In the genomic region with DNA sequence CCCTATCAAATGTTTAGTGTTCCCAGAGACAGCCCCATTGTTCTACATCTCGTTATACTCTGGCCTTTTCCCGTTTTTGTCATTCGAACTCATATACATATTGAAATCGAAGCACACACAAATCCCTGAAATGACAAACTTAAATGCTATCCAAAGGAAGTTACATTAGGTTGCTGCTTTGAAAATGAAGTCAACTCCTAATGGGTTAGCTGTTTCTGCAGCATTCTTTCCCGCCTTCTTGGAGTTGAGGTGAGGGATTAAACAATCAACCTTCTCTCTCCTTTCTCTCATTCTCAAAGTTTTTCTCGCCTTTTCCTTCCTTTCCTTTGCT, we compare ENCODE assay signal across 8 cellular contexts. TPM values are rescaled to one million over a fixed set of nuclear protein-coding genes. Genes with fewer than 3 reads are reported as not detected.
DNase-seq lines count a peak whose midpoint lies in the region; ATAC-seq, FAIRE-seq and TF ChIP-seq lines count a peak whose summit lies in the region.

No MANE protein-coding gene starts in this region.

- H3K4me1 ChIP-seq in adipocyte (ENCODE audit: control insufficient read depth, insufficient read depth, low read length), result peaks cover 13% of the 10 kb centered on the region
- H3K4me1 ChIP-seq in HepG2 (ENCODE audit: insufficient read depth, low read length), result peaks cover 27% of the 10 kb centered on the region
- peaks cover 16% of the 10 kb centered on the region for H3K4me1 ChIP-seq in upper lobe of right lung

- H3K4me3 ChIP-seq in adipocyte (ENCODE audit: low read length), result peak overlapping the region; percentile 87
- peak overlapping the region; percentile 67 to 85 (median 69); a peak in 5 of 6 replicates for H3K4me3 ChIP-seq in HepG2 (replicated peaks in 1 of 3; ENCODE audit: insufficient read depth in 1 of 3, low read depth in 2 of 3, low read length in 3 of 3)
- peak overlapping the region; percentile 71 for H3K4me3 ChIP-seq in upper lobe of right lung

- POLR2A ChIA-PET in HepG2 (lab: Yijun Ruan, JAX), result no interaction called here

- no peak for FAIRE-seq in HepG2 (lab: Jason Lieb, UNC)

- no peak for ATAC-seq in stimulated activated naive CD8-positive, alpha-beta T cell treated with anti-CD3 and anti-CD28 coated beads, Interleukin-15, Interleukin-2, amounts not matched to agents 100 U/mL and 50 U/mL, for 24 hours
- ATAC-seq in HepG2 (no peak), upper lobe of right lung (no peak), HG02678 (IDR thresholded peaks at IDR 0.05; ENCODE audit: unreplicated experiment) (no peak)

- DNase-seq in stimulated activated naive CD8-positive, alpha-beta T cell treated with anti-CD3 and anti-CD28 coated beads, Interleukin-15, Interleukin-2, amounts not matched to agents 100 U/mL and 50 U/mL, for 24 hours, result no peak
- DNase-seq in adipocyte (ENCODE audit: low read depth) (peak; percentile 43), HepG2 (ENCODE audit: low spot score) (no peak), upper lobe of right lung (no peak), SK-N-DZ (ENCODE audit: low spot score) (no peak)
- DNase-seq in stimulated activated CD4-positive, alpha-beta T cell treated with anti-CD3 and anti-CD28 coated beads, Interleukin-12 subunit alpha, Interleukin-12 subunit beta, amount 100 ng/mL, for 4 hours, result no peak

- H3K27ac Mint-ChIP-seq in stimulated activated naive CD8-positive, alpha-beta T cell treated with anti-CD3 and anti-CD28 coated beads, Interleukin-15, Interleukin-2, amounts not matched to agents 100 ng/mL and 50 ng/mL, for 24 hours, result peak overlapping the region; percentile 95

- peaks cover 13% of the 10 kb centered on the region for H3K4me1 Mint-ChIP-seq in stimulated activated naive CD8-positive, alpha-beta T cell treated with anti-CD3 and anti-CD28 coated beads, Interleukin-15, Interleukin-2, amounts not matched to agents 100 ng/mL and 50 ng/mL, for 24 hours (ENCODE audit: low read depth)

- H3K9me3 Mint-ChIP-seq in stimulated activated naive CD8-positive, alpha-beta T cell treated with anti-CD3 and anti-CD28 coated beads, Interleukin-15, Interleukin-2, amounts not matched to agents 100 ng/mL and 50 ng/mL, for 24 hours, result no peaks in the 10 kb centered on the region

- H2AFZ ChIP-seq in HepG2 (ENCODE audit: low read length), result peak overlapping the region; percentile 100

- H4K20me1 ChIP-seq in HepG2 (ENCODE audit: insufficient read depth, low read length), result no peaks in the 10 kb centered on the region

- H3K9ac ChIP-seq in adipocyte (ENCODE audit: low read length) (peak overlapping the region; percentile 79), HepG2 (ENCODE audit: insufficient read depth, low read depth, low read length) (peak overlapping the region; percentile 62; the same call in 1 of the 2 replicates)

- no peaks in the 10 kb centered on the region for H3K36me3 ChIP-seq in adipocyte (ENCODE audit: control insufficient read depth, insufficient read depth, low read length, severe bottlenecking)
- no peaks in the 10 kb centered on the region for H3K36me3 ChIP-seq in HepG2 (replicated peaks in 1 of 2; ENCODE audit: control insufficient read depth in 1 of 2, insufficient read depth in 2 of 2, low read length in 2 of 2)
- H3K36me3 ChIP-seq in upper lobe of right lung, result no peaks in the 10 kb centered on the region

- CTCF ChIA-PET in HepG2 (lab: Yijun Ruan, JAX; ENCODE audit: low intra/inter-chr PET ratio, low total read pairs), result no interaction called here

- in situ Hi-C loops in HepG2 (cut with HindIII; ENCODE audit: extremely low pct_ligation_motif_present, low pct_unique_long_range_greater_than_20kb), result no loop called here

- H3K79me2 ChIP-seq in HepG2 (ENCODE audit: insufficient read depth, low read length), result no peaks in the 10 kb centered on the region

- no peak for TF ChIP-seq CTCF in HepG2 (CRISPR knock-in tag; IDR thresholded peaks at IDR 0.05)
- TF ChIP-seq CTCF in upper lobe of right lung (IDR thresholded peaks at IDR 0.05), result no peak

- peak overlapping the region; percentile 89 for H3K4me3 Mint-ChIP-seq in stimulated activated naive CD8-positive, alpha-beta T cell treated with anti-CD3 and anti-CD28 coated beads, Interleukin-15, Interleukin-2, amounts not matched to agents 100 ng/mL and 50 ng/mL, for 24 hours

- H3K9me3 ChIP-seq in adipocyte (ENCODE audit: control insufficient read depth, low read length) (no peaks in the 10 kb centered on the region), HepG2 (ENCODE audit: low read length) (no peaks in the 10 kb centered on the region), upper lobe of right lung (no peaks in the 10 kb centered on the region)

- 56% methylated on average over 6 of the region's 6 CpGs for WGBS in HepG2 (ENCODE audit: low lambda C conversion rate)

- peaks cover 3% of the 10 kb centered on the region for H3K36me3 Mint-ChIP-seq in stimulated activated naive CD8-positive, alpha-beta T cell treated with anti-CD3 and anti-CD28 coated beads, Interleukin-15, Interleukin-2, amounts not matched to agents 100 ng/mL and 50 ng/mL, for 24 hours (ENCODE audit: low read depth)

- H3K4me2 ChIP-seq in HepG2 (ENCODE audit: low read depth, low read length), result peak overlapping the region; percentile 80

- TF ChIP-seq EP300 in HepG2 (IDR thresholded peaks at IDR 0.05; ENCODE audit: low read depth in 2 of 2, low read length in 2 of 2), result no peak
- no peak for TF ChIP-seq EP300 in HepG2 (CRISPR knock-in tag; IDR thresholded peaks at IDR 0.05; ENCODE audit: borderline replicate concordance)

- TF ChIP-seq RAD21 in HepG2 (CRISPR knock-in tag; IDR thresholded peaks at IDR 0.05), result no peak

- no peaks in the 10 kb centered on the region for H3K27me3 Mint-ChIP-seq in stimulated activated naive CD8-positive, alpha-beta T cell treated with anti-CD3 and anti-CD28 coated beads, Interleukin-15, Interleukin-2, amounts not matched to agents 100 ng/mL and 50 ng/mL, for 24 hours

- H3K27ac ChIP-seq in HepG2 (ENCODE audit: extremely low read length, insufficient read depth, low read length), result peak overlapping the region; percentile 44
- peak overlapping the region; percentile 89 for H3K27ac ChIP-seq in upper lobe of right lung

- TF ChIP-seq POLR2A in HepG2 (IDR thresholded peaks at IDR 0.05; ENCODE audit: insufficient read depth in 1 of 2, low read depth in 2 of 2, low read length in 2 of 2), result no peak

- BruUV-seq in HepG2 (replicated peaks; lab: Mats Ljungman, UMichigan), result no TSS peak

- H3K27me3 ChIP-seq in adipocyte (replicated peaks; ENCODE audit: control insufficient read depth, insufficient read depth, low read length) (no peaks in the 10 kb centered on the region), HepG2 (ENCODE audit: control insufficient read depth in 1 of 2, insufficient read depth in 2 of 2, low read length in 2 of 2) (peaks cover 0 to 2% of the 10 kb centered on the region in 2 experiments; a peak in 3 of 5 replicates), upper lobe of right lung (no peaks in the 10 kb centered on the region)

- intact Hi-C loops in HepG2 (cut with micrococcal nuclease; ENCODE audit: unreplicated experiment) (loop anchor here (5.0 kb wide), 2 partner anchors 34 to 124 kb away; partner anchors contain the start of gene M6PR), upper lobe of right lung (cut with DNase I) (no loop called here)

RNA-seq across cellular contexts. Expression of gene PHC1, which starts 0.6 kb away (rescaled TPM):
- total RNA-seq in HepG2 (2016; rRNA removed; fragmentation: Illumina TruSeq; extraction: Trizol) (9.4 and 12.5 TPM in 2 replicates), upper lobe of right lung (29.7 TPM)
- total RNA-seq in HepG2 (2016; cell fraction: cytosol; rRNA removed; fragmentation: Illumina TruSeq; extraction: Trizol; ENCODE audit: low read depth), result 3.5 and 4.3 TPM in 2 replicates
- total RNA-seq in HepG2 (2016; cell fraction: insoluble cytoplasmic fraction; rRNA removed; fragmentation: Illumina TruSeq; extraction: Trizol), result 9.1 and 10.8 TPM in 2 replicates
- 15.0 and 16.0 TPM in 2 replicates for total RNA-seq in HepG2 (2016; cell fraction: membrane; rRNA removed; fragmentation: Illumina TruSeq; extraction: Trizol)
- total RNA-seq in HepG2 (2016; cell fraction: nucleus; rRNA removed; fragmentation: Illumina TruSeq; extraction: Trizol), result 6.0 and 10.3 TPM in 2 replicates
- 35.0 and 36.6 TPM in 2 replicates for polyA plus RNA-seq in HepG2 (2011; rRNA removed)
- 18.0 and 18.2 TPM in 2 replicates for polyA plus RNA-seq in HepG2 (2011; cell fraction: cytosol; rRNA removed)
- polyA plus RNA-seq in HepG2 (2011; cell fraction: nucleus; rRNA removed), result 92.3 and 99.0 TPM in 2 replicates
- 12.2 and 13.4 TPM in 2 replicates for polyA plus RNA-seq in HepG2 (2012)
- polyA plus RNA-seq in HepG2 (2016; cell fraction: cytosol; fragmentation: Illumina TruSeq; extraction: Trizol; ENCODE audit: low read depth), result 2.5 and 3.8 TPM in 2 replicates
- 7.7 and 13.3 TPM in 2 replicates for polyA plus RNA-seq in HepG2 (2016; cell fraction: insoluble cytoplasmic fraction; fragmentation: Illumina TruSeq; extraction: Trizol; ENCODE audit: low read depth)
- 10.0 and 11.8 TPM in 2 replicates for polyA plus RNA-seq in HepG2 (2016; cell fraction: membrane; fragmentation: Illumina TruSeq; extraction: Trizol; ENCODE audit: low read depth)
- 21.0 and 24.1 TPM in 2 replicates for polyA plus RNA-seq in HepG2 (2016; cell fraction: nucleus; fragmentation: Illumina TruSeq; extraction: Trizol; ENCODE audit: insufficient read depth, low read depth)
- polyA minus RNA-seq in HepG2 (2011; rRNA and poly(A)+ RNA removed; ENCODE audit: low replicate concordance), result 15.0 and 39.5 TPM in 2 replicates
- 12.2 and 13.7 TPM in 2 replicates for polyA minus RNA-seq in HepG2 (2011; cell fraction: cytosol; rRNA and poly(A)+ RNA removed)
- polyA minus RNA-seq in HepG2 (2011; cell fraction: nucleus; rRNA and poly(A)+ RNA removed), result 9.3 and 12.3 TPM in 2 replicates
- 58.2 and 79.5 TPM in 2 replicates for polyA plus RNA-seq in SK-N-DZ (2014; cell fraction: cytosol; rRNA removed)
- 135 and 197 TPM in 2 replicates for polyA plus RNA-seq in SK-N-DZ (2014; cell fraction: nucleus; rRNA removed)

RNA-seq across cellular contexts. Expression of gene M6PR, which starts 35.8 kb away (rescaled TPM):
- total RNA-seq in HepG2 (2016; rRNA removed; fragmentation: Illumina TruSeq; extraction: Trizol) (68.5 and 127 TPM in 2 replicates), upper lobe of right lung (176 TPM)
- total RNA-seq in HepG2 (2016; cell fraction: cytosol; rRNA removed; fragmentation: Illumina TruSeq; extraction: Trizol; ENCODE audit: low read depth), result 36.4 and 46.3 TPM in 2 replicates
- total RNA-seq in HepG2 (2016; cell fraction: insoluble cytoplasmic fraction; rRNA removed; fragmentation: Illumina TruSeq; extraction: Trizol), result 82.3 and 126 TPM in 2 replicates
- total RNA-seq in HepG2 (2016; cell fraction: membrane; rRNA removed; fragmentation: Illumina TruSeq; extraction: Trizol), result 62.4 and 64.9 TPM in 2 replicates
- total RNA-seq in HepG2 (2016; cell fraction: nucleus; rRNA removed; fragmentation: Illumina TruSeq; extraction: Trizol), result 126 and 143 TPM in 2 replicates
- 90.5 and 98.2 TPM in 2 replicates for polyA plus RNA-seq in HepG2 (2011; rRNA removed)
- 61.4 and 84.5 TPM in 2 replicates for polyA plus RNA-seq in HepG2 (2011; cell fraction: cytosol; rRNA removed)
- 91.0 and 114 TPM in 2 replicates for polyA plus RNA-seq in HepG2 (2011; cell fraction: nucleus; rRNA removed)
- 68.5 and 69.2 TPM in 2 replicates for polyA plus RNA-seq in HepG2 (2012)
- 22.0 and 27.6 TPM in 2 replicates for polyA plus RNA-seq in HepG2 (2016; cell fraction: cytosol; fragmentation: Illumina TruSeq; extraction: Trizol; ENCODE audit: low read depth)
- 60.7 and 70.5 TPM in 2 replicates for polyA plus RNA-seq in HepG2 (2016; cell fraction: insoluble cytoplasmic fraction; fragmentation: Illumina TruSeq; extraction: Trizol; ENCODE audit: low read depth)
- 40.1 and 44.7 TPM in 2 replicates for polyA plus RNA-seq in HepG2 (2016; cell fraction: membrane; fragmentation: Illumina TruSeq; extraction: Trizol; ENCODE audit: low read depth)
- polyA plus RNA-seq in HepG2 (2016; cell fraction: nucleus; fragmentation: Illumina TruSeq; extraction: Trizol; ENCODE audit: insufficient read depth, low read depth), result 178 and 205 TPM in 2 replicates
- 167 and 331 TPM in 2 replicates for polyA minus RNA-seq in HepG2 (2011; rRNA and poly(A)+ RNA removed; ENCODE audit: low replicate concordance)
- 67.1 and 75.4 TPM in 2 replicates for polyA minus RNA-seq in HepG2 (2011; cell fraction: cytosol; rRNA and poly(A)+ RNA removed)
- 64.4 and 78.3 TPM in 2 replicates for polyA minus RNA-seq in HepG2 (2011; cell fraction: nucleus; rRNA and poly(A)+ RNA removed)
- 98.0 and 129 TPM in 2 replicates for polyA plus RNA-seq in SK-N-DZ (2014; cell fraction: cytosol; rRNA removed)
- 105 and 150 TPM in 2 replicates for polyA plus RNA-seq in SK-N-DZ (2014; cell fraction: nucleus; rRNA removed)
